Comparison of ENCODE assay signal across 29 cellular contexts in the genomic region with DNA sequence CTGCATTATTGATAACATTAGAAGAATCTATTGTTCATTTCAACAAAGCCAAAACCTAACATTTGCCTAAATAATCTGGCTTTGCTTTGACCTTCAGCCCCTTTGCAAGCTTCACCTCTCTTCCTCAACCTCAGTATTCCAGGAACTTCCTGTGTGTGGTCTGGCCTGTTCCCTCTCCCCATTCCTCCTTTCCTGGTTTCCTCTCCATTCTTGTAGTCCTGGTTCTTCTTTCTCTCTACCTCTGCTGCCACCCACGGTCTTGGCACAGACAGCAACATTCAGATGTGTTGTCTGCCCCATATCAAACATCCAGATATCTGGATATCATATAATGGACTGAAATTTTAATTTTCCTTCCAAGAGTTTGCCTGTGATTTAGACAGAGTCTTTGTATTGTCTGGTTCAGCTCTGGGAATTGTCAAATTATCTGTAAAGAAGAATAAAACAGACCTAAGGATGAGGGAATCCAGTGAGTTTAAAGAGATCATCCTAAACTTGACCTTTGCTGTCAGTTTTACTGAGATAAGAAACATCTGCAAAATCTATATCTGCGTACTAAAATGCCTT.
DNase-seq lines count a peak whose midpoint lies in the region; ATAC-seq and TF ChIP-seq lines count a peak whose summit lies in the region.
"Had no signal": no experiment of that assay in that cellular context is flagged by ENCODE, and none has a peak within 500 bp of the region (broad histone marks: within the 10 kb centered on the region; RNA-seq: fewer than 3 reads in every experiment).

No MANE protein-coding gene starts in this region.

- H3K4me1 ChIP-seq in IMR-90 (ENCODE audit: control insufficient read depth, insufficient read depth, low read length) (peaks cover 3% of the 10 kb centered on the region; the same call in 1 of the 2 replicates), mammary epithelial cell (ENCODE audit: insufficient read depth, low read length) (peaks cover 9% of the 10 kb centered on the region), mesendoderm (ENCODE audit: control insufficient read depth, low read depth, low read length) (no peaks in the 10 kb centered on the region), adrenal gland (replicated peaks in 1 of 2) (peaks cover 19 to 24% of the 10 kb centered on the region in 2 donors)
- H3K4me1 ChIP-seq: upper lobe of left lung had no signal

- POLR2A ChIA-PET in IMR-90 (lab: Charles Lee; ENCODE audit: unreplicated experiment): no interaction called here
- POLR2A ChIA-PET in activated CD4-positive, alpha-beta T cell treated with anti-CD3 and anti-CD28 coated beads for 36 hours (lab: Charles Lee): no interaction called here

- H3K36me3 Mint-ChIP-seq in activated CD4-positive, alpha-beta T cell treated with anti-CD3 and anti-CD28 coated beads for 36 hours (ENCODE audit: low read depth): no peaks in the 10 kb centered on the region
- H3K36me3 Mint-ChIP-seq: activated naive CD8-positive, alpha-beta T cell; stimulated activated effector memory CD8-positive, alpha-beta T cell treated with anti-CD3 and anti-CD28 coated beads, Interleukin-12 subunit alpha, Interleukin-12 subunit beta, amount 100 ng/mL, for 72 hours had no signal

- H3K36me3 ChIP-seq in IMR-90 (ENCODE audit: control insufficient read depth, insufficient read depth, low read length) (no peaks in the 10 kb centered on the region), mammary epithelial cell (ENCODE audit: insufficient read depth, low read length) (no peaks in the 10 kb centered on the region), mesendoderm (ENCODE audit: control insufficient read depth, insufficient read depth, low read length) (no peaks in the 10 kb centered on the region), adrenal gland (replicated peaks in 1 of 2) (no peaks in the 10 kb centered on the region)
- H3K36me3 ChIP-seq: upper lobe of left lung had no signal

- H3K79me1 ChIP-seq in IMR-90 (ENCODE audit: low read depth in 1 of 2, low read length in 2 of 2) (no peaks in the 10 kb centered on the region), mesendoderm (ENCODE audit: low read length) (no peaks in the 10 kb centered on the region)

- H3K18ac ChIP-seq in IMR-90 (ENCODE audit: low read depth, low read length) (peak overlapping the region; percentile 24; the same call in 1 of the 2 replicates), mesendoderm (ENCODE audit: low read length) (no peak overlapping the region)

- WGBS in IMR-90 (ENCODE audit: extremely low coverage in 2 of 2, insufficient read length in 1 of 2), 2 experiments: no CpG with 5 or more reads among the region's 2 CpGs
- 68% methylated on average over 2 of the region's 2 CpGs for WGBS in mammary epithelial cell (ENCODE audit: low coverage, missing lambda C conversion rate)
- no CpG with 5 or more reads among the region's 2 CpGs for whole genome bisulfite sequencing in mesendoderm (ENCODE audit: extremely low coverage, insufficient coverage, low lambda C conversion rate)
- 56 to 74% (median 65%) methylated on average over 2 of the region's 2 CpGs for WGBS in adrenal gland, 4 donors

- DNase-seq in ELR (ENCODE audit: low read depth) (peak; percentile 6), IMR-90 (no peak), mammary epithelial cell (no peak), mesendoderm (peak; percentile 16), adrenal gland (no peak), NCI-H146 (lab: John Stamatoyannopoulos, UW) (no peak), SIG-M5 (lab: John Stamatoyannopoulos, UW) (no peak)
- no peak for DNase-seq in activated CD4-positive, alpha-beta T cell treated with anti-CD3 and anti-CD28 coated beads for 36 hours
- DNase-seq: activated CD4-positive, alpha-beta T cell treated with anti-CD3 and anti-CD28 coated beads for 4 hours; activated effector memory CD4-positive, alpha-beta T cell treated with Interleukin-2 at 50 U/mL for 16 hours; Calu3; dermis blood vessel endothelial cell; GOT3; left ventricle myocardium superior; midbrain; natural killer cell; NCI-H1105 treated with DMSO at 0.1 percent for 48 hours; NCI-H2029; NCI-H526; RPMI8226; stimulated activated CD4-positive, alpha-beta T cell treated with anti-CD3 and anti-CD28 coated beads, Interleukin-2, amount 100 ng/mL, for 48 hours; substantia nigra; upper lobe of left lung had no signal

- no peak overlapping the region for H3K4me3 Mint-ChIP-seq in activated CD4-positive, alpha-beta T cell treated with anti-CD3 and anti-CD28 coated beads for 36 hours
- H3K4me3 Mint-ChIP-seq: activated naive CD8-positive, alpha-beta T cell; natural killer cell; stimulated activated effector memory CD8-positive, alpha-beta T cell treated with anti-CD3 and anti-CD28 coated beads, Interleukin-12 subunit alpha, Interleukin-12 subunit beta, amount 100 ng/mL, for 72 hours; T-helper 2 cell treated with Interferon-gamma antibody and Interleukin-4, amounts not matched to agents 5 μg/mL and 100 μg/mL, for 36 hours had no signal

- no peaks in the 10 kb centered on the region for H3K9me3 Mint-ChIP-seq in activated CD4-positive, alpha-beta T cell treated with anti-CD3 and anti-CD28 coated beads for 36 hours (ENCODE audit: low read depth)
- H3K9me3 Mint-ChIP-seq: T-helper 2 cell treated with Interferon-gamma antibody and Interleukin-4, amounts not matched to agents 5 μg/mL and 100 μg/mL, for 36 hours had no signal

- CTCF ChIA-PET in IMR-90 (lab: Yijun Ruan, JAX) (no interaction called here), mammary epithelial cell (lab: Charles Lee; ENCODE audit: low non-redundant PET) (no interaction called here)
- CTCF ChIA-PET in activated CD4-positive, alpha-beta T cell treated with anti-CD3 and anti-CD28 coated beads for 36 hours (lab: Charles Lee): no interaction called here

- H2BK15ac ChIP-seq in IMR-90 (ENCODE audit: low read depth, low read length) (no peak overlapping the region; the same call in 2 of the 3 replicates), mesendoderm (replicated peaks; ENCODE audit: low read depth) (no peak overlapping the region)

- TF ChIP-seq POLR2A in IMR-90 (IDR thresholded peaks at IDR 0.05; ENCODE audit: low read depth, low read length): no peak
- no peak for TF ChIP-seq POLR2A in adrenal gland (IDR thresholded peaks at IDR 0.05)

- TF ChIP-seq CTCF in IMR-90 (conservative IDR thresholded peaks at IDR 0.05; ENCODE audit: low read depth, low read length): no peak
- TF ChIP-seq CTCF in mammary epithelial cell (conservative IDR thresholded peaks at IDR 0.05 in 1 of 2, IDR thresholded peaks at IDR 0.05 in 1 of 2; ENCODE audit: extremely low read depth in 1 of 2, insufficient read depth in 1 of 2, low read depth in 1 of 2, low read length in 2 of 2): no peak
- TF ChIP-seq CTCF in adrenal gland (IDR thresholded peaks at IDR 0.05): no peak

- H3K56ac ChIP-seq in IMR-90 (ENCODE audit: extremely low read depth, insufficient read depth, low read length): no peak overlapping the region
- H3K56ac ChIP-seq in mesendoderm (ENCODE audit: low read length): no peak overlapping the region

- no TSS peak for BruUV-seq in IMR-90 (replicated peaks; lab: Mats Ljungman, UMichigan)
- BruUV-seq in mammary epithelial cell (replicated peaks; lab: Mats Ljungman, UMichigan): no TSS peak

- in situ Hi-C loops in IMR-90 (cut with MboI; ENCODE audit: low sequenced_read_pairs) (no loop called here), mammary epithelial cell (cut with MboI; ENCODE audit: low sequenced_read_pairs in 2 of 2) (no loop called here)

- no peak overlapping the region for H3K27ac Mint-ChIP-seq in activated CD4-positive, alpha-beta T cell treated with anti-CD3 and anti-CD28 coated beads for 36 hours
- H3K27ac Mint-ChIP-seq: activated naive CD8-positive, alpha-beta T cell; natural killer cell; stimulated activated effector memory CD8-positive, alpha-beta T cell treated with anti-CD3 and anti-CD28 coated beads, Interleukin-12 subunit alpha, Interleukin-12 subunit beta, amount 100 ng/mL, for 72 hours; T-helper 2 cell treated with Interferon-gamma antibody and Interleukin-4, amounts not matched to agents 5 μg/mL and 100 μg/mL, for 36 hours had no signal

- H2BK5ac ChIP-seq in IMR-90 (ENCODE audit: low read depth, low read length, poor library complexity, severe bottlenecking) (no peak overlapping the region), mesendoderm (ENCODE audit: low read length) (no peak overlapping the region)

- H3K4ac ChIP-seq in IMR-90 (ENCODE audit: low read depth, low read length) (no peak overlapping the region), mesendoderm (ENCODE audit: low read depth, low read length) (no peak overlapping the region)

- H3K4me2 ChIP-seq in IMR-90 (ENCODE audit: low read depth, low read length): no peak overlapping the region
- no peak overlapping the region for H3K4me2 ChIP-seq in mammary epithelial cell (ENCODE audit: insufficient read depth, low read depth, low read length)
- H3K4me2 ChIP-seq in mesendoderm (ENCODE audit: low read length): no peak overlapping the region

- H4K91ac ChIP-seq in IMR-90 (ENCODE audit: insufficient read depth, low read depth, low read length): no peak overlapping the region

- H3K79me2 ChIP-seq in mammary epithelial cell (ENCODE audit: insufficient read depth, low read length) (no peaks in the 10 kb centered on the region), mesendoderm (ENCODE audit: control insufficient read depth, insufficient read depth, low read length) (no peaks in the 10 kb centered on the region)

- H3K27me3 ChIP-seq in IMR-90 (ENCODE audit: control insufficient read depth, insufficient read depth, low read length) (no peaks in the 10 kb centered on the region), mammary epithelial cell (ENCODE audit: insufficient read depth, low read length) (no peaks in the 10 kb centered on the region), mesendoderm (ENCODE audit: insufficient read depth, low read length, poor library complexity) (no peaks in the 10 kb centered on the region), adrenal gland (no peaks in the 10 kb centered on the region)
- H3K27me3 ChIP-seq: upper lobe of left lung had no signal

- no peak overlapping the region for H2BK20ac ChIP-seq in IMR-90 (ENCODE audit: low read depth, low read length)

- no peak overlapping the region for H3K14ac ChIP-seq in IMR-90 (replicated peaks; ENCODE audit: low read depth, low read length)

- peak overlapping the region; percentile 24 for H2AFZ ChIP-seq in IMR-90 (replicated peaks; ENCODE audit: low read length, poor library complexity)
- H2AFZ ChIP-seq in mammary epithelial cell (ENCODE audit: low read depth, low read length): peak overlapping the region; percentile 84

- H3K4me1 Mint-ChIP-seq in activated CD4-positive, alpha-beta T cell treated with anti-CD3 and anti-CD28 coated beads for 36 hours: no peaks in the 10 kb centered on the region
- H3K4me1 Mint-ChIP-seq: natural killer cell; stimulated activated effector memory CD8-positive, alpha-beta T cell treated with anti-CD3 and anti-CD28 coated beads, Interleukin-12 subunit alpha, Interleukin-12 subunit beta, amount 100 ng/mL, for 72 hours had no signal

- H4K5ac ChIP-seq in IMR-90 (ENCODE audit: low read depth, low read length) (no peak overlapping the region; the same call in 1 of the 2 replicates), mesendoderm (ENCODE audit: low read length) (no peak overlapping the region)

- H4K8ac ChIP-seq in IMR-90 (ENCODE audit: low read depth in 2 of 2, low read length in 2 of 2) (no peak overlapping the region), mesendoderm (ENCODE audit: low read depth, low read length) (no peak overlapping the region)

- no peak for ATAC-seq in IMR-90 (ENCODE audit: low read depth)
- ATAC-seq in activated CD4-positive, alpha-beta T cell treated with anti-CD3 and anti-CD28 coated beads for 36 hours: no peak
- ATAC-seq: GM12878; left ventricle myocardium superior; natural killer cell; stimulated activated effector memory CD8-positive, alpha-beta T cell treated with anti-CD3 and anti-CD28 coated beads, Interleukin-12 subunit alpha, Interleukin-12 subunit beta, amount 100 ng/mL, for 72 hours had no signal

- intact Hi-C loops in IMR-90 (cut with micrococcal nuclease) (no loop called here), mammary epithelial cell (cut with micrococcal nuclease) (no loop called here), adrenal gland (cut with DNase I) (no loop called here)
- intact Hi-C loops in activated CD4-positive, alpha-beta T cell treated with anti-CD3 and anti-CD28 coated beads for 36 hours (cut with DNase I, micrococcal nuclease): no loop called here

- H2AK9ac ChIP-seq in IMR-90 (replicated peaks; ENCODE audit: low read depth, low read length, poor library complexity): no peak overlapping the region

- peaks cover 6% of the 10 kb centered on the region for H3K27me3 Mint-ChIP-seq in activated CD4-positive, alpha-beta T cell treated with anti-CD3 and anti-CD28 coated beads for 36 hours
- H3K27me3 Mint-ChIP-seq: activated naive CD8-positive, alpha-beta T cell had no signal

- dilution Hi-C loops in IMR-90 (cut with HindIII; ENCODE audit: low sequenced_read_pairs, unreplicated experiment) (no loop called here), mammary epithelial cell (cut with HindIII; ENCODE audit: low sequenced_read_pairs) (no loop called here)

- H3K23ac ChIP-seq in IMR-90 (ENCODE audit: low read depth, low read length) (no peak overlapping the region), mesendoderm (ENCODE audit: low read length) (no peak overlapping the region)

- H3K27ac ChIP-seq in IMR-90 (ENCODE audit: insufficient read depth, low read length) (no peak overlapping the region; the same call in 1 of the 2 replicates), mammary epithelial cell (ENCODE audit: insufficient read depth, low read depth, low read length) (no peak overlapping the region), mesendoderm (ENCODE audit: low read depth, low read length) (no peak overlapping the region), adrenal gland (no peak overlapping the region)
- H3K27ac ChIP-seq: C4-2B, SK-N-MC, upper lobe of left lung had no signal

- H3K9me3 ChIP-seq in IMR-90 (ENCODE audit: control insufficient read depth, insufficient read depth, low read length): no peaks in the 10 kb centered on the region
- no peaks in the 10 kb centered on the region for H3K9me3 ChIP-seq in mammary epithelial cell (replicated peaks; ENCODE audit: insufficient read depth, low read length)
- no peaks in the 10 kb centered on the region for H3K9me3 ChIP-seq in adrenal gland (replicated peaks in 1 of 3)
- H3K9me3 ChIP-seq: upper lobe of left lung had no signal

- H3K9me1 ChIP-seq in IMR-90 (ENCODE audit: insufficient read depth, low read length): no peaks in the 10 kb centered on the region

- H3K4me3 ChIP-seq in IMR-90 (ENCODE audit: insufficient read depth, low read depth, low read length) (no peak overlapping the region), mammary epithelial cell (replicated peaks in 1 of 3; ENCODE audit: insufficient read depth in 1 of 3, low read depth in 2 of 3, low read length in 3 of 3) (no peak overlapping the region), mesendoderm (ENCODE audit: low read length) (no peak overlapping the region), adrenal gland (no peak overlapping the region)
- H3K4me3 ChIP-seq: GM12878, SK-N-MC, upper lobe of left lung had no signal

- no peak overlapping the region for H3K9ac ChIP-seq in IMR-90 (ENCODE audit: low read depth, low read length)
- H3K9ac ChIP-seq in mammary epithelial cell (ENCODE audit: insufficient read depth, low read length): no peak overlapping the region
- H3K9ac ChIP-seq in mesendoderm (ENCODE audit: low read length): no peak overlapping the region

- no peak overlapping the region for H2AK5ac ChIP-seq in IMR-90 (ENCODE audit: low read depth, low read length)
- H2AK5ac ChIP-seq in mesendoderm (ENCODE audit: low read length): no peak overlapping the region

- H2BK120ac ChIP-seq in IMR-90 (ENCODE audit: low read depth, low read length) (no peak overlapping the region), mesendoderm (ENCODE audit: low read depth, low read length) (no peak overlapping the region)

- no peak for TF ChIP-seq RAD21 in IMR-90 (IDR thresholded peaks at IDR 0.05; ENCODE audit: low read length)

- H4K20me1 ChIP-seq in IMR-90 (ENCODE audit: insufficient read depth, low read length) (no peaks in the 10 kb centered on the region), mammary epithelial cell (ENCODE audit: insufficient read depth, low read length) (no peaks in the 10 kb centered on the region)

Comparison
In these comparisons a context has a peak if more than half of its experiments do, and no peak if none do; other contexts are left out.
1. DNase-seq: peak in ELR (single experiment) and mesendoderm (single experiment); none in IMR-90 (single experiment), mammary epithelial cell (single experiment), adrenal gland (0 of 7), NCI-H146 (single experiment), SIG-M5 (single experiment) and activated CD4-positive, alpha-beta T cell treated with anti-CD3 and anti-CD28 coated beads for 36 hours (single experiment).